ENCODE assay signal across 1 cellular context in genomic region chr6:106519460-106520394, GRCh38.
TF ChIP-seq lines count a peak whose summit lies in the region.

No MANE protein-coding gene starts in this region.

TF ChIP-seq in K562, 482 proteins besides CTCF, POLR2A, EP300 and RAD21 (continued from another document):
- no peak for TF ChIP-seq MBD1 (CRISPR knock-in tag; IDR thresholded peaks at IDR 0.05)
- no peak for TF ChIP-seq ZNF121 (CRISPR knock-in tag; conservative IDR thresholded peaks at IDR 0.05)
- peak; percentile 48 for TF ChIP-seq TCF3 (CRISPR knock-in tag; IDR thresholded peaks at IDR 0.05)
- no peak for TF ChIP-seq ZNF668 (CRISPR knock-in tag; IDR thresholded peaks at IDR 0.05)
- TF ChIP-seq SMARCE1 (IDR thresholded peaks at IDR 0.05) = peak; percentile 78
- TF ChIP-seq TAL1 (IDR thresholded peaks at IDR 0.05) = peak; percentile 28; the same call in 1 of the 2 replicates
- no peak for TF ChIP-seq TOE1 (IDR thresholded peaks at IDR 0.05; ENCODE audit: borderline replicate concordance)
- no peak for TF ChIP-seq TOE1 (CRISPR knock-in tag; IDR thresholded peaks at IDR 0.05; ENCODE audit: borderline replicate concordance, low read depth)
- peak; percentile 89 for TF ChIP-seq FOSL1 (tag; conservative IDR thresholded peaks at IDR 0.05)
- peak; percentile 37 for TF ChIP-seq NFIC (IDR thresholded peaks at IDR 0.05)
- peak; percentile 87 for TF ChIP-seq ATF3 (IDR thresholded peaks at IDR 0.05)
- TF ChIP-seq ATF3 (CRISPR knock-in tag; conservative IDR thresholded peaks at IDR 0.05) = no peak
- TF ChIP-seq E2F6 (IDR thresholded peaks at IDR 0.05; ENCODE audit: borderline replicate concordance in 1 of 2, extremely low read depth in 1 of 2, insufficient read depth in 1 of 2, insufficient read length in 1 of 2, low read depth in 1 of 2, low read length in 1 of 2, poor library complexity in 1 of 2, severe bottlenecking in 1 of 2) = peak in 1 of 2 experiments; percentile 55
- peak in 1 of 2 experiments; percentile 7; a peak in 1 of 4 replicates for TF ChIP-seq MAZ (CRISPR knock-in tag; conservative IDR thresholded peaks at IDR 0.05 in 1 of 2, IDR thresholded peaks at IDR 0.05 in 1 of 2)
- TF ChIP-seq MBD2 (IDR thresholded peaks at IDR 0.05; ENCODE audit: borderline replicate concordance, low read depth) = peak; percentile 32; the same call in 1 of the 2 replicates
- TF ChIP-seq TEAD4 (IDR thresholded peaks at IDR 0.05; ENCODE audit: low read length) = peak; percentile 54; the same call in 1 of the 2 replicates
- TF ChIP-seq TEAD4 (CRISPR knock-in tag; IDR thresholded peaks at IDR 0.05; ENCODE audit: borderline replicate concordance) = no peak
- peak; percentile 22; the same call in 1 of the 2 replicates for TF ChIP-seq SPI1 (IDR thresholded peaks at IDR 0.05; ENCODE audit: borderline replicate concordance, low read depth, low read length)
- no peak for TF ChIP-seq ZNF644 (tag; IDR thresholded peaks at IDR 0.05; ENCODE audit: low read depth)
- no peak for TF ChIP-seq EWSR1 (IDR thresholded peaks at IDR 0.05; ENCODE audit: borderline replicate concordance, low read depth, partially characterized antibody)
- TF ChIP-seq GATA2 (CRISPR knock-in tag; IDR thresholded peaks at IDR 0.05) = peak; percentile 12; the same call in 1 of the 2 replicates
- no peak for TF ChIP-seq USF1 (CRISPR knock-in tag; IDR thresholded peaks at IDR 0.05)
- TF ChIP-seq CBX8 (IDR thresholded peaks at IDR 0.05; ENCODE audit: borderline replicate concordance, extremely low read depth, low read depth, low read length, poor library complexity, severe bottlenecking) = no peak
- TF ChIP-seq JUND (IDR thresholded peaks at IDR 0.05; ENCODE audit: borderline replicate concordance, low read depth, low read length) = peak; percentile 88
- peak; percentile 81; the same call in 2 of the 3 replicates for TF ChIP-seq JUND (tag; IDR thresholded peaks at IDR 0.05; ENCODE audit: borderline replicate concordance, low read depth, low read length)
- no peak for TF ChIP-seq ZNF232 (CRISPR knock-in tag; IDR thresholded peaks at IDR 0.05)
- TF ChIP-seq CBFA2T3 (IDR thresholded peaks at IDR 0.05) = peak; percentile 70
- TF ChIP-seq ZNF318 (IDR thresholded peaks at IDR 0.05; ENCODE audit: borderline replicate concordance in 1 of 2, low read depth in 1 of 2) = 0 out of 4 replicates have a peak, but pooled peaks of 1 of the 2 experiments have one; percentile 23
- TF ChIP-seq MTA2 (IDR thresholded peaks at IDR 0.05; ENCODE audit: low read depth) = no peak
- TF ChIP-seq C11orf30 (IDR thresholded peaks at IDR 0.05; ENCODE audit: low read depth) = peak; percentile 77
- 0 out of 2 replicates have a peak, but pooled peaks have one; percentile 16 for TF ChIP-seq ATF7 (IDR thresholded peaks at IDR 0.05)
- peak; percentile 35 for TF ChIP-seq CBFA2T2 (conservative IDR thresholded peaks at IDR 0.05)
- peak; percentile 39; the same call in 1 of the 2 replicates for TF ChIP-seq CTBP1 (IDR thresholded peaks at IDR 0.05; ENCODE audit: borderline replicate concordance)
- peak; percentile 45 to 85; a peak in 3 of 4 replicates for TF ChIP-seq RCOR1 (IDR thresholded peaks at IDR 0.05; ENCODE audit: borderline replicate concordance in 1 of 2, low read depth in 2 of 2, low read length in 2 of 2)
- peak; percentile 72 for TF ChIP-seq SMARCA4 (IDR thresholded peaks at IDR 0.05)
- TF ChIP-seq YY1 (IDR thresholded peaks at IDR 0.05; ENCODE audit: borderline replicate concordance in 1 of 3, control insufficient read depth in 1 of 3, extremely low read depth in 1 of 3, insufficient read depth in 3 of 3, insufficient read length in 1 of 3, insufficient replicate concordance in 2 of 3, low read depth in 1 of 3, low read length in 2 of 3) = peak in 2 of 3 experiments; percentile 26 to 34
- TF ChIP-seq MAFK (IDR thresholded peaks at IDR 0.05; ENCODE audit: low read length) = peak; percentile 70
- peak; percentile 20; the same call in 1 of the 2 replicates for TF ChIP-seq CREM (IDR thresholded peaks at IDR 0.05; ENCODE audit: low read depth)
- TF ChIP-seq BMI1 (IDR thresholded peaks at IDR 0.05; ENCODE audit: low read length) = 0 out of 2 replicates have a peak, but pooled peaks have one; percentile 34
- peak; percentile 25; the same call in 1 of the 2 replicates for TF ChIP-seq FOXM1 (IDR thresholded peaks at IDR 0.05; ENCODE audit: low read depth)
- no peak for TF ChIP-seq FOXM1 (CRISPR knock-in tag; IDR thresholded peaks at IDR 0.05; ENCODE audit: low read depth)
- peak; percentile 56 to 82; a peak in 2 of 4 replicates for TF ChIP-seq KDM1A (IDR thresholded peaks at IDR 0.05)
- no peak for TF ChIP-seq NR1H2 (CRISPR knock-in tag; IDR thresholded peaks at IDR 0.05)
- peak; percentile 45 for TF ChIP-seq MEIS2 (IDR thresholded peaks at IDR 0.05; ENCODE audit: partially characterized antibody)
- peak; percentile 30 for TF ChIP-seq EGR1 (conservative IDR thresholded peaks at IDR 0.05)
- TF ChIP-seq MAFF (IDR thresholded peaks at IDR 0.05; ENCODE audit: low read length) = peak; percentile 70; the same call in 1 of the 2 replicates
- TF ChIP-seq NFATC3 (IDR thresholded peaks at IDR 0.05) = no peak
- TF ChIP-seq ETV5 (CRISPR knock-in tag; IDR thresholded peaks at IDR 0.05; ENCODE audit: low read depth) = peak; percentile 44; the same call in 1 of the 2 replicates
- TF ChIP-seq NONO (IDR thresholded peaks at IDR 0.05; ENCODE audit: low read depth in 2 of 2, low read length in 1 of 2) = no peak
- peak; percentile 90 for TF ChIP-seq NFE2 (IDR thresholded peaks at IDR 0.05; ENCODE audit: low read depth)
- no peak for TF ChIP-seq RBM39 (optimal IDR thresholded peaks at IDR 0.05; ENCODE audit: low read depth, low read length)
- peak; percentile 78 for TF ChIP-seq MAFG (tag; conservative IDR thresholded peaks at IDR 0.05)
- TF ChIP-seq TEAD1 (CRISPR knock-in tag; IDR thresholded peaks at IDR 0.05) = no peak
- TF ChIP-seq JUN (IDR thresholded peaks at IDR 0.05; ENCODE audit: borderline replicate concordance, low read depth, low read length) = peak; percentile 83
- no peak for TF ChIP-seq JUN (CRISPR knock-in tag; IDR thresholded peaks at IDR 0.05; ENCODE audit: borderline replicate concordance)
- peak; percentile 65; the same call in 1 of the 2 replicates for TF ChIP-seq ARID1B (IDR thresholded peaks at IDR 0.05)
TF ChIP-seq in K562: peak in this region for 41.
